In the genomic region with DNA sequence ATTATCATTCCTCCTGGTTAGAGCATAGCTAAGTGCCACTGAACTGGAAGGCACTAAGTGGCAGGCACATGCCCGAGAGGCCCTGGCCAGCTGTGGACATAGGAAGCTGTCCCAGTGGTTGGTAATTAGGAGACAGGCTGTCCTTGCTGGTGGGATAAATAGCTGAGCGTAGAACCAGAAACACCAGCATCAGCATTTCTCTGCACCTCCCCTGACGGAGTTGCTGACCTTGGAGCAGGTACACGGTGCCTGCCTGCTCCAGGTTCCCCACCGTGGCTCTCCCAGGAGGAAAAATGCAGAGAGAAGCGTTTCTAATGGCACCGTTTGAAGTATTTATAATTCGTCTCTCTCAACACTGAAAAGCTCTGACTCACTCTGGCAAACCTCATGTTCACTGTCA, we compare ENCODE assay signal across 1 cellular context.
TF ChIP-seq lines count a peak whose summit lies in the region.

No MANE protein-coding gene starts in this region.

TF ChIP-seq in WTC11, 78 proteins besides CTCF, POLR2A, EP300 and RAD21 (continued from another document):
- TF ChIP-seq, protein P1, sequence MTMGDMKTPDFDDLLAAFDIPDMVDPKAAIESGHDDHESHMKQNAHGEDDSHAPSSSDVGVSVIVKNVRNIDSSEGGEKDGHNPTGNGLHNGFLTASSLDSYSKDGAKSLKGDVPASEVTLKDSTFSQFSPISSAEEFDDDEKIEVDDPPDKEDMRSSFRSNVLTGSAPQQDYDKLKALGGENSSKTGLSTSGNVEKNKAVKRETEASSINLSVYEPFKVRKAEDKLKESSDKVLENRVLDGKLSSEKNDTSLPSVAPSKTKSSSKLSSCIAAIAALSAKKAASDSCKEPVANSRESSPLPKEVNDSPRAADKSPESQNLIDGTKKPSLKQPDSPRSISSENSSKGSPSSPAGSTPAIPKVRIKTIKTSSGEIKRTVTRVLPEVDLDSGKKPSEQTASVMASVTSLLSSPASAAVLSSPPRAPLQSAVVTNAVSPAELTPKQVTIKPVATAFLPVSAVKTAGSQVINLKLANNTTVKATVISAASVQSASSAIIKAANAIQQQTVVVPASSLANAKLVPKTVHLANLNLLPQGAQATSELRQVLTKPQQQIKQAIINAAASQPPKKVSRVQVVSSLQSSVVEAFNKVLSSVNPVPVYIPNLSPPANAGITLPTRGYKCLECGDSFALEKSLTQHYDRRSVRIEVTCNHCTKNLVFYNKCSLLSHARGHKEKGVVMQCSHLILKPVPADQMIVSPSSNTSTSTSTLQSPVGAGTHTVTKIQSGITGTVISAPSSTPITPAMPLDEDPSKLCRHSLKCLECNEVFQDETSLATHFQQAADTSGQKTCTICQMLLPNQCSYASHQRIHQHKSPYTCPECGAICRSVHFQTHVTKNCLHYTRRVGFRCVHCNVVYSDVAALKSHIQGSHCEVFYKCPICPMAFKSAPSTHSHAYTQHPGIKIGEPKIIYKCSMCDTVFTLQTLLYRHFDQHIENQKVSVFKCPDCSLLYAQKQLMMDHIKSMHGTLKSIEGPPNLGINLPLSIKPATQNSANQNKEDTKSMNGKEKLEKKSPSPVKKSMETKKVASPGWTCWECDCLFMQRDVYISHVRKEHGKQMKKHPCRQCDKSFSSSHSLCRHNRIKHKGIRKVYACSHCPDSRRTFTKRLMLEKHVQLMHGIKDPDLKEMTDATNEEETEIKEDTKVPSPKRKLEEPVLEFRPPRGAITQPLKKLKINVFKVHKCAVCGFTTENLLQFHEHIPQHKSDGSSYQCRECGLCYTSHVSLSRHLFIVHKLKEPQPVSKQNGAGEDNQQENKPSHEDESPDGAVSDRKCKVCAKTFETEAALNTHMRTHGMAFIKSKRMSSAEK (CRISPR knock-in tag; IDR thresholded peaks at IDR 0.05; ENCODE audit: borderline replicate concordance) = no peak
- TF ChIP-seq ZNF671 (CRISPR knock-in tag; IDR thresholded peaks at IDR 0.05) (no peak), EMX1 (CRISPR knock-in tag; IDR thresholded peaks at IDR 0.05) (no peak)
